ENCODE assay signal across 8 cellular contexts in the genomic region with DNA sequence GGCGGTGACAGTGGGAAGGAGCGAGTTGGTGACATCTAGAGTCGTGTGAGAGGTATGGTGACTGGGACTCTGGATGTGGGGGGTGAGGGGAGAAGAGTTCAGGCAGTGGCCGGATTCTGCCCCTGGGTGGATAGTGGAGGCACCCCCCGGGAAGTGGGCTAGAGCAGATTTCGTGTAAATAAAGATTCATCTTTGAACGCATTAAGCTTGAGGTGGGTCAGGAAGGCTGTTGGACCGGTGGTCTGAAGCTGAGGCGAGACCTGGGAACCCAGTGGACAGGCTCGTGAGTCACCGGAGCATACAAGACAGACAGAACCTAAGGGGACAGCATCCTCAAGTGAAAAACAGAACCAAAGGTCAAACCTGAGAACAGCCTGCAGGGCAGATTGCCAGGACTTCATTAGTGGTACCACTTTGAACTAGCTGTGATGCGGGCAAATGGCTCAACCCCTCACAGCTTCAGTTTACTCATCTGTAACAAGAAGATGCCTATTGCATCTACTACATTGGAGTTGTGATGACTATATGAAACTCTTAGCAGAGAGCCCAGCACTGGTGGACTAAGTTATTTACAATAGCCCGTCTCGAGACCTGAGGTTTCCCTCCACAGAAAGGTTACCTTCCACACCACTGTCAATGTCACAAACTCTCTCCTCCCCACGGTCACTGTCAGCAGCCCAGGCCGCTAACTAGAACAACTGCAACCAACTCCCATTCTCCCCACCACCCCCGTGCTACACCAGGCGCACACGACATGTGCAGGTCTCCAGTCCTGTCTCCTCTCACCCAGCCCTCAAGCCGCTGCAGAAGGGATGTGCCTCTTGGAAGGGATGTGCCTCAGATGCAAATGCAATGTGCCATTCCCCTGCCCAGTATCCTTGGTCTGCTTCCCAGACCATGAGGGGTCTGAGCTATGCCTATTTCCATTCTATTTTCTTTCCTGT.
DNase-seq lines count a peak whose midpoint lies in the region; ATAC-seq and TF ChIP-seq lines count a peak whose summit lies in the region.

No MANE protein-coding gene starts in this region.

- H3K27me3 ChIP-seq in GM06990 (replicated peaks; ENCODE audit: control insufficient read depth, insufficient read depth, low read length) = no peaks in the 10 kb centered on the region

- peaks cover 33% of the 10 kb centered on the region for H3K4me1 Mint-ChIP-seq in activated naive CD8-positive, alpha-beta T cell (ENCODE audit: low read depth)

- DNase-seq in GM06990 (ENCODE audit: extremely low read depth, insufficient read length) (peak; percentile 42), HK-2 (ENCODE audit: unreplicated experiment) (peak; percentile 5), iris pigment epithelial cell (ENCODE audit: low read depth) (peak; percentile 7), substantia nigra (lab: John Stamatoyannopoulos, UW) (peak in 3 of 49 donors; percentile 20 to 65 (median 60)), GOT3 (lab: John Stamatoyannopoulos, UW) (no peak)
- DNase-seq in stimulated activated CD4-positive, alpha-beta T cell treated with anti-CD3 and anti-CD28 coated beads, Interleukin-4, amount 100 ng/mL, for 4 hours = no peak

- ATAC-seq in GM21723 (IDR thresholded peaks at IDR 0.05; ENCODE audit: unreplicated experiment) = no peak

- H3K27ac ChIP-seq in substantia nigra (ENCODE audit: low read depth, low read length, poor library complexity, severe bottlenecking) = peak overlapping the region; percentile 93

- H3K36me3 ChIP-seq in GM06990 (ENCODE audit: control insufficient read depth, insufficient read depth, low read length) = no peaks in the 10 kb centered on the region

- peak; percentile 24 for TF ChIP-seq CTCF in GM06990 (IDR thresholded peaks at IDR 0.05; ENCODE audit: insufficient read depth, low read length, poor library complexity, severe bottlenecking)

- H3K4me3 ChIP-seq in GM06990 (replicated peaks; ENCODE audit: low read depth, low read length) = peak overlapping the region; percentile 88

- H3K27me3 Mint-ChIP-seq in activated naive CD8-positive, alpha-beta T cell = no peaks in the 10 kb centered on the region

- H3K36me3 Mint-ChIP-seq in activated naive CD8-positive, alpha-beta T cell = no peaks in the 10 kb centered on the region

- peak overlapping the region; percentile 97 for H3K4me3 Mint-ChIP-seq in activated naive CD8-positive, alpha-beta T cell

- H3K9me3 Mint-ChIP-seq in activated naive CD8-positive, alpha-beta T cell (ENCODE audit: low read depth) = no peaks in the 10 kb centered on the region

- peak overlapping the region; percentile 98 for H3K27ac Mint-ChIP-seq in activated naive CD8-positive, alpha-beta T cell

Comparison
In these comparisons a context has a peak if more than half of its experiments do, and no peak if none do; other contexts are left out.
1. DNase-seq: peak in GM06990 (single experiment), HK-2 (single experiment) and iris pigment epithelial cell (single experiment); none in stimulated activated CD4-positive, alpha-beta T cell treated with anti-CD3 and anti-CD28 coated beads, Interleukin-4, amount 100 ng/mL, for 4 hours (0 of 2) and GOT3 (single experiment).